ENCODE assay signal across 1 cellular context in the genomic region with DNA sequence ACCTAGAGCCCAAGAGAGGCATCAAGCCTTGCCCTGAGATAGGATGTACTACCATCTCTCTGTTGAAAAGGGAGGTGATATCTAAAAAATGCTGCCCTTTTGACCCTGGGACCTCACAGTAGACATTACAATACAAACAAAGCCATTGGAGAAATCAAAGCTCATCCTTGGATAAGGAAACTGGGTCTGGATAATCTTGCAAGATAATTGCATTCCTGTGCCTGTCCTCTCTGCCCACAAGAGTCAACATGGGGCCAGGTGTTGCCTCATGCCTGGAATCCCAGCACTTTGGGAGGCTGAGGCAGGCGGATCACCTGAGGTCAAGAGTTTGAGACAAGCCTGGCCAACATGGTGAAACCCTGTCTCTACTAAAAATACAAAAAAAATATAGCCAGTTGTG.
A peak's percentile ranks its signal among the peaks of the same experiment; 100 is the strongest.
TF ChIP-seq lines count a peak whose summit lies in the region.

No MANE protein-coding gene starts in this region.

TF ChIP-seq in HepG2, 621 proteins besides CTCF, POLR2A, EP300 and RAD21 (continued from another document and continues in another):
- TF ChIP-seq, protein P1, sequence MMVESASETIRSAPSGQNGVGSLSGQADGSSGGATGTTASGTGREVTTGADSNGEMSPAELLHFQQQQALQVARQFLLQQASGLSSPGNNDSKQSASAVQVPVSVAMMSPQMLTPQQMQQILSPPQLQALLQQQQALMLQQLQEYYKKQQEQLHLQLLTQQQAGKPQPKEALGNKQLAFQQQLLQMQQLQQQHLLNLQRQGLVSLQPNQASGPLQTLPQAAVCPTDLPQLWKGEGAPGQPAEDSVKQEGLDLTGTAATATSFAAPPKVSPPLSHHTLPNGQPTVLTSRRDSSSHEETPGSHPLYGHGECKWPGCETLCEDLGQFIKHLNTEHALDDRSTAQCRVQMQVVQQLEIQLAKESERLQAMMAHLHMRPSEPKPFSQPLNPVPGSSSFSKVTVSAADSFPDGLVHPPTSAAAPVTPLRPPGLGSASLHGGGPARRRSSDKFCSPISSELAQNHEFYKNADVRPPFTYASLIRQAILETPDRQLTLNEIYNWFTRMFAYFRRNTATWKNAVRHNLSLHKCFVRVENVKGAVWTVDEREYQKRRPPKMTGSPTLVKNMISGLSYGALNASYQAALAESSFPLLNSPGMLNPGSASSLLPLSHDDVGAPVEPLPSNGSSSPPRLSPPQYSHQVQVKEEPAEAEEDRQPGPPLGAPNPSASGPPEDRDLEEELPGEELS (CRISPR knock-in tag; IDR thresholded peaks at IDR 0.05), result peak; percentile 59
- TF ChIP-seq, protein P2, sequence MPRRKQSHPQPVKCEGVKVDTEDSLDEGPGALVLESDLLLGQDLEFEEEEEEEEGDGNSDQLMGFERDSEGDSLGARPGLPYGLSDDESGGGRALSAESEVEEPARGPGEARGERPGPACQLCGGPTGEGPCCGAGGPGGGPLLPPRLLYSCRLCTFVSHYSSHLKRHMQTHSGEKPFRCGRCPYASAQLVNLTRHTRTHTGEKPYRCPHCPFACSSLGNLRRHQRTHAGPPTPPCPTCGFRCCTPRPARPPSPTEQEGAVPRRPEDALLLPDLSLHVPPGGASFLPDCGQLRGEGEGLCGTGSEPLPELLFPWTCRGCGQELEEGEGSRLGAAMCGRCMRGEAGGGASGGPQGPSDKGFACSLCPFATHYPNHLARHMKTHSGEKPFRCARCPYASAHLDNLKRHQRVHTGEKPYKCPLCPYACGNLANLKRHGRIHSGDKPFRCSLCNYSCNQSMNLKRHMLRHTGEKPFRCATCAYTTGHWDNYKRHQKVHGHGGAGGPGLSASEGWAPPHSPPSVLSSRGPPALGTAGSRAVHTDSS (CRISPR knock-in tag; conservative IDR thresholded peaks at IDR 0.05), result no peak
- TF ChIP-seq ZNF34 (CRISPR knock-in tag; IDR thresholded peaks at IDR 0.05; ENCODE audit: borderline replicate concordance) (no peak), SP1 (IDR thresholded peaks at IDR 0.05) (no peak), SP1 (CRISPR knock-in tag; IDR thresholded peaks at IDR 0.05) (no peak), ZSCAN29 (CRISPR knock-in tag; conservative IDR thresholded peaks at IDR 0.05) (no peak), GTF3A (CRISPR knock-in tag; conservative IDR thresholded peaks at IDR 0.05) (no peak), ELF3 (CRISPR knock-in tag; IDR thresholded peaks at IDR 0.05) (no peak), ZNF75D (CRISPR knock-in tag; IDR thresholded peaks at IDR 0.05; ENCODE audit: borderline replicate concordance) (no peak), SOX6 (IDR thresholded peaks at IDR 0.05) (no peak), SOX6 (CRISPR knock-in tag; IDR thresholded peaks at IDR 0.05) (peak; percentile 70; the same call in 1 of the 2 replicates), ZNF430 (CRISPR knock-in tag; IDR thresholded peaks at IDR 0.05) (0 out of 2 replicates have a peak, but pooled peaks have one; percentile 23), ZNF605 (CRISPR knock-in tag; IDR thresholded peaks at IDR 0.05) (0 out of 2 replicates have a peak, but pooled peaks have one; percentile 43), XRCC5 (optimal IDR thresholded peaks at IDR 0.05; ENCODE audit: low read length) (no peak), CREM (IDR thresholded peaks at IDR 0.05) (peak; percentile 60; the same call in 1 of the 2 replicates), CREM (CRISPR knock-in tag; IDR thresholded peaks at IDR 0.05) (no peak), ZSCAN31 (CRISPR knock-in tag; IDR thresholded peaks at IDR 0.05; ENCODE audit: low read depth) (no peak), HNF4G (IDR thresholded peaks at IDR 0.05; ENCODE audit: borderline replicate concordance, low read depth, low read length) (peak; percentile 34; the same call in 1 of the 2 replicates), HNF4G (CRISPR knock-in tag; IDR thresholded peaks at IDR 0.05; ENCODE audit: borderline replicate concordance, low read depth) (no peak), DPF2 (CRISPR knock-in tag; IDR thresholded peaks at IDR 0.05; ENCODE audit: borderline replicate concordance, low read depth) (no peak), MAFF (IDR thresholded peaks at IDR 0.05; ENCODE audit: low read depth, low read length) (no peak), KAT7 (CRISPR knock-in tag; IDR thresholded peaks at IDR 0.05; ENCODE audit: borderline replicate concordance) (no peak), TMF1 (CRISPR knock-in tag; IDR thresholded peaks at IDR 0.05; ENCODE audit: low read depth) (no peak), KLF16 (CRISPR knock-in tag; IDR thresholded peaks at IDR 0.05) (no peak), JDP2 (CRISPR knock-in tag; IDR thresholded peaks at IDR 0.05; ENCODE audit: borderline replicate concordance) (no peak), PAX8 (CRISPR knock-in tag; IDR thresholded peaks at IDR 0.05; ENCODE audit: borderline replicate concordance) (no peak), NKX3-1 (CRISPR knock-in tag; IDR thresholded peaks at IDR 0.05) (no peak), ZNF232 (CRISPR knock-in tag; IDR thresholded peaks at IDR 0.05; ENCODE audit: borderline replicate concordance) (no peak), TBP (CRISPR knock-in tag; IDR thresholded peaks at IDR 0.05) (no peak), ZBTB7B (CRISPR knock-in tag; IDR thresholded peaks at IDR 0.05) (peak; percentile 48; the same call in 1 of the 2 replicates), GATAD2A (CRISPR knock-in tag; IDR thresholded peaks at IDR 0.05) (peak; percentile 62), ZNF660 (CRISPR knock-in tag; IDR thresholded peaks at IDR 0.05; ENCODE audit: borderline replicate concordance, low read depth) (no peak), HMG20B (CRISPR knock-in tag; conservative IDR thresholded peaks at IDR 0.05) (peak; percentile 81; the same call in 1 of the 2 replicates), KDM1A (CRISPR knock-in tag; IDR thresholded peaks at IDR 0.05) (no peak), FOXP1 (IDR thresholded peaks at IDR 0.05) (no peak), FOXP1 (CRISPR knock-in tag; IDR thresholded peaks at IDR 0.05) (no peak)
- TF ChIP-seq, protein P3, sequence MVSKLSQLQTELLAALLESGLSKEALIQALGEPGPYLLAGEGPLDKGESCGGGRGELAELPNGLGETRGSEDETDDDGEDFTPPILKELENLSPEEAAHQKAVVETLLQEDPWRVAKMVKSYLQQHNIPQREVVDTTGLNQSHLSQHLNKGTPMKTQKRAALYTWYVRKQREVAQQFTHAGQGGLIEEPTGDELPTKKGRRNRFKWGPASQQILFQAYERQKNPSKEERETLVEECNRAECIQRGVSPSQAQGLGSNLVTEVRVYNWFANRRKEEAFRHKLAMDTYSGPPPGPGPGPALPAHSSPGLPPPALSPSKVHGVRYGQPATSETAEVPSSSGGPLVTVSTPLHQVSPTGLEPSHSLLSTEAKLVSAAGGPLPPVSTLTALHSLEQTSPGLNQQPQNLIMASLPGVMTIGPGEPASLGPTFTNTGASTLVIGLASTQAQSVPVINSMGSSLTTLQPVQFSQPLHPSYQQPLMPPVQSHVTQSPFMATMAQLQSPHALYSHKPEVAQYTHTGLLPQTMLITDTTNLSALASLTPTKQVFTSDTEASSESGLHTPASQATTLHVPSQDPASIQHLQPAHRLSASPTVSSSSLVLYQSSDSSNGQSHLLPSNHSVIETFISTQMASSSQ (IDR thresholded peaks at IDR 0.05; ENCODE audit: low read depth), result no peak
- TF ChIP-seq, protein P3 (CRISPR knock-in tag; IDR thresholded peaks at IDR 0.05; ENCODE audit: borderline replicate concordance), result no peak
- TF ChIP-seq, protein P4, sequence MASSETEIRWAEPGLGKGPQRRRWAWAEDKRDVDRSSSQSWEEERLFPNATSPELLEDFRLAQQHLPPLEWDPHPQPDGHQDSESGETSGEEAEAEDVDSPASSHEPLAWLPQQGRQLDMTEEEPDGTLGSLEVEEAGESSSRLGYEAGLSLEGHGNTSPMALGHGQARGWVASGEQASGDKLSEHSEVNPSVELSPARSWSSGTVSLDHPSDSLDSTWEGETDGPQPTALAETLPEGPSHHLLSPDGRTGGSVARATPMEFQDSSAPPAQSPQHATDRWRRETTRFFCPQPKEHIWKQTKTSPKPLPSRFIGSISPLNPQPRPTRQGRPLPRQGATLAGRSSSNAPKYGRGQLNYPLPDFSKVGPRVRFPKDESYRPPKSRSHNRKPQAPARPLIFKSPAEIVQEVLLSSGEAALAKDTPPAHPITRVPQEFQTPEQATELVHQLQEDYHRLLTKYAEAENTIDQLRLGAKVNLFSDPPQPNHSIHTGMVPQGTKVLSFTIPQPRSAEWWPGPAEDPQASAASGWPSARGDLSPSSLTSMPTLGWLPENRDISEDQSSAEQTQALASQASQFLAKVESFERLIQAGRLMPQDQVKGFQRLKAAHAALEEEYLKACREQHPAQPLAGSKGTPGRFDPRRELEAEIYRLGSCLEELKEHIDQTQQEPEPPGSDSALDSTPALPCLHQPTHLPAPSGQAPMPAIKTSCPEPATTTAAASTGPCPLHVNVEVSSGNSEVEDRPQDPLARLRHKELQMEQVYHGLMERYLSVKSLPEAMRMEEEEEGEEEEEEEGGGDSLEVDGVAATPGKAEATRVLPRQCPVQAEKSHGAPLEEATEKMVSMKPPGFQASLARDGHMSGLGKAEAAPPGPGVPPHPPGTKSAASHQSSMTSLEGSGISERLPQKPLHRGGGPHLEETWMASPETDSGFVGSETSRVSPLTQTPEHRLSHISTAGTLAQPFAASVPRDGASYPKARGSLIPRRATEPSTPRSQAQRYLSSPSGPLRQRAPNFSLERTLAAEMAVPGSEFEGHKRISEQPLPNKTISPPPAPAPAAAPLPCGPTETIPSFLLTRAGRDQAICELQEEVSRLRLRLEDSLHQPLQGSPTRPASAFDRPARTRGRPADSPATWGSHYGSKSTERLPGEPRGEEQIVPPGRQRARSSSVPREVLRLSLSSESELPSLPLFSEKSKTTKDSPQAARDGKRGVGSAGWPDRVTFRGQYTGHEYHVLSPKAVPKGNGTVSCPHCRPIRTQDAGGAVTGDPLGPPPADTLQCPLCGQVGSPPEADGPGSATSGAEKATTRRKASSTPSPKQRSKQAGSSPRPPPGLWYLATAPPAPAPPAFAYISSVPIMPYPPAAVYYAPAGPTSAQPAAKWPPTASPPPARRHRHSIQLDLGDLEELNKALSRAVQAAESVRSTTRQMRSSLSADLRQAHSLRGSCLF (CRISPR knock-in tag; IDR thresholded peaks at IDR 0.05; ENCODE audit: borderline replicate concordance), result no peak
- TF ChIP-seq, protein P5, sequence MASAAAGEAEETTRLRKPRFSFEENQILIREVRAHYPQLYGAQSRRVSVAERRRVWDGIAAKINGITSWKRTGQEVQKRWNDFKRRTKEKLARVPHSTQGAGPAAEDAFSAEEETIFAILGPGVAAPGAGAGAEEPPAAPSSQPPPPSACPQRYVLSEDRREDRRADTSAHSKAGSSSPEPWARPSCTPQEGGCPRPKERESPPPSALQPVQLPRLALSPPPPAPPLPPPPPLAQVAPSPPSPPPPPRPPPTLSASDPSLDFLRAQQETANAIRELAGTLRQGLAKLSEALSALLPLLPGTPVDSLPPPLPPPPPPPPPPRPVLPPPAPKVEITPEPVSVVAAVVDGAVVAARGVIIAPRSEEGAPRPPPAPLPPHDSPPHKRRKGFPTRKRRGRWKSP (CRISPR knock-in tag; IDR thresholded peaks at IDR 0.05), result no peak
- TF ChIP-seq, protein P6, sequence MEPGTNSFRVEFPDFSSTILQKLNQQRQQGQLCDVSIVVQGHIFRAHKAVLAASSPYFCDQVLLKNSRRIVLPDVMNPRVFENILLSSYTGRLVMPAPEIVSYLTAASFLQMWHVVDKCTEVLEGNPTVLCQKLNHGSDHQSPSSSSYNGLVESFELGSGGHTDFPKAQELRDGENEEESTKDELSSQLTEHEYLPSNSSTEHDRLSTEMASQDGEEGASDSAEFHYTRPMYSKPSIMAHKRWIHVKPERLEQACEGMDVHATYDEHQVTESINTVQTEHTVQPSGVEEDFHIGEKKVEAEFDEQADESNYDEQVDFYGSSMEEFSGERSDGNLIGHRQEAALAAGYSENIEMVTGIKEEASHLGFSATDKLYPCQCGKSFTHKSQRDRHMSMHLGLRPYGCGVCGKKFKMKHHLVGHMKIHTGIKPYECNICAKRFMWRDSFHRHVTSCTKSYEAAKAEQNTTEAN (CRISPR knock-in tag; conservative IDR thresholded peaks at IDR 0.05), result no peak
- TF ChIP-seq, protein P7, sequence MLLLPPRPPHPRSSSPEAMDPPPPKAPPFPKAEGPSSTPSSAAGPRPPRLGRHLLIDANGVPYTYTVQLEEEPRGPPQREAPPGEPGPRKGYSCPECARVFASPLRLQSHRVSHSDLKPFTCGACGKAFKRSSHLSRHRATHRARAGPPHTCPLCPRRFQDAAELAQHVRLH (CRISPR knock-in tag; IDR thresholded peaks at IDR 0.05; ENCODE audit: borderline replicate concordance, low read depth), result no peak
- TF ChIP-seq, protein P8, sequence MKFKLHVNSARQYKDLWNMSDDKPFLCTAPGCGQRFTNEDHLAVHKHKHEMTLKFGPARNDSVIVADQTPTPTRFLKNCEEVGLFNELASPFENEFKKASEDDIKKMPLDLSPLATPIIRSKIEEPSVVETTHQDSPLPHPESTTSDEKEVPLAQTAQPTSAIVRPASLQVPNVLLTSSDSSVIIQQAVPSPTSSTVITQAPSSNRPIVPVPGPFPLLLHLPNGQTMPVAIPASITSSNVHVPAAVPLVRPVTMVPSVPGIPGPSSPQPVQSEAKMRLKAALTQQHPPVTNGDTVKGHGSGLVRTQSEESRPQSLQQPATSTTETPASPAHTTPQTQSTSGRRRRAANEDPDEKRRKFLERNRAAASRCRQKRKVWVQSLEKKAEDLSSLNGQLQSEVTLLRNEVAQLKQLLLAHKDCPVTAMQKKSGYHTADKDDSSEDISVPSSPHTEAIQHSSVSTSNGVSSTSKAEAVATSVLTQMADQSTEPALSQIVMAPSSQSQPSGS (CRISPR knock-in tag; IDR thresholded peaks at IDR 0.05), result 0 out of 2 replicates have a peak, but pooled peaks have one; percentile 50
- TF ChIP-seq, protein P9, sequence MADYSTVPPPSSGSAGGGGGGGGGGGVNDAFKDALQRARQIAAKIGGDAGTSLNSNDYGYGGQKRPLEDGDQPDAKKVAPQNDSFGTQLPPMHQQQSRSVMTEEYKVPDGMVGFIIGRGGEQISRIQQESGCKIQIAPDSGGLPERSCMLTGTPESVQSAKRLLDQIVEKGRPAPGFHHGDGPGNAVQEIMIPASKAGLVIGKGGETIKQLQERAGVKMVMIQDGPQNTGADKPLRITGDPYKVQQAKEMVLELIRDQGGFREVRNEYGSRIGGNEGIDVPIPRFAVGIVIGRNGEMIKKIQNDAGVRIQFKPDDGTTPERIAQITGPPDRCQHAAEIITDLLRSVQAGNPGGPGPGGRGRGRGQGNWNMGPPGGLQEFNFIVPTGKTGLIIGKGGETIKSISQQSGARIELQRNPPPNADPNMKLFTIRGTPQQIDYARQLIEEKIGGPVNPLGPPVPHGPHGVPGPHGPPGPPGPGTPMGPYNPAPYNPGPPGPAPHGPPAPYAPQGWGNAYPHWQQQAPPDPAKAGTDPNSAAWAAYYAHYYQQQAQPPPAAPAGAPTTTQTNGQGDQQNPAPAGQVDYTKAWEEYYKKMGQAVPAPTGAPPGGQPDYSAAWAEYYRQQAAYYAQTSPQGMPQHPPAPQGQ (CRISPR knock-in tag; IDR thresholded peaks at IDR 0.05; ENCODE audit: borderline replicate concordance), result no peak
